Comparison of ENCODE assay signal across 8 cellular contexts in genomic region chr16:57447142-57447962, GRCh38. TPM values are rescaled to one million over a fixed set of nuclear protein-coding genes. Genes with fewer than 3 reads are reported as not detected.
DNase-seq lines count a peak whose midpoint lies in the region; ATAC-seq and TF ChIP-seq lines count a peak whose summit lies in the region.

Gene CIAPIN1, minus strand, starts transcription at chr16:57447385. Its CDS starts 6,457 bp downstream, at chr16:57440928.
Gene COQ9, plus strand, starts transcription at chr16:57447479. Its CDS starts 27 bp downstream, at chr16:57447506.

- TF ChIP-seq CTCF in LNCaP clone FGC (IDR thresholded peaks at IDR 0.05; ENCODE audit: control insufficient read depth, extremely low read depth, insufficient read depth) (no peak), RWPE1 (conservative IDR thresholded peaks at IDR 0.05; ENCODE audit: low read depth) (no peak), fibroblast of mammary gland (conservative IDR thresholded peaks at IDR 0.05; ENCODE audit: control insufficient read depth, insufficient read depth, low read depth, low read length) (no peak), natural killer cell (IDR thresholded peaks at IDR 0.05) (no peak)

- peak within 1 kb of the TSS; percentile 84 for H3K27ac ChIP-seq in RWPE1

- H3K4me3 ChIP-seq in LNCaP clone FGC (ENCODE audit: low read depth, low read length) (peak within 1 kb of the TSS; percentile 96), fibroblast of mammary gland (ENCODE audit: control insufficient read depth, low read depth, low read length) (peak within 1 kb of the TSS; percentile 75)

- H3K4me1 Mint-ChIP-seq in activated T-helper 17 cell treated with anti-CD3 and anti-CD28 coated beads, Interleukin-2, amount 50 U/mL, for 72 hours, result peaks cover 6% of the 10 kb centered on the region
- H3K4me1 Mint-ChIP-seq in natural killer cell, result peaks cover 10 to 20% of the 10 kb centered on the region in 2 donors

- intact Hi-C loops in natural killer cell (cut with micrococcal nuclease), result loop anchor here (1.0 kb wide), 2 partner anchors 15 to 288 kb away; partner anchors contain the start of genes KATNB1 and POLR2C

- peak; percentile 93 for DNase-seq in EH (ENCODE audit: low read depth)
- peak; percentile 48 for DNase-seq in GOT3 (lab: John Stamatoyannopoulos, UW)
- peak; percentile 74 for DNase-seq in LNCaP clone FGC (ENCODE audit: low read depth)
- DNase-seq in RWPE1 (ENCODE audit: low spot score), result peak; percentile 93
- DNase-seq in fibroblast of mammary gland (ENCODE audit: low read depth), result peak; percentile 90
- peak; percentile 87 for DNase-seq in natural killer cell
- peak; percentile 80 to 94 (median 88) for DNase-seq in stimulated activated naive CD4-positive, alpha-beta T cell (lab: John Stamatoyannopoulos, UW)

- peak within 1 kb of the TSS; percentile 91 for H3K27ac Mint-ChIP-seq in activated T-helper 17 cell treated with anti-CD3 and anti-CD28 coated beads, Interleukin-2, amount 50 U/mL, for 72 hours
- H3K27ac Mint-ChIP-seq in natural killer cell, result peak within 1 kb of the TSS; percentile 77 to 89

- POLR2A ChIA-PET in RWPE1 (lab: Yijun Ruan, JAX; ENCODE audit: low non-redundant PET), result interaction anchor here (0.6 to 1.0 kb wide), 4 partner anchors 16 to 340 kb away, joined by 3 read pairs; no protein-coding TSS in a partner anchor

- peak within 1 kb of the TSS; percentile 90 for H3K4me3 Mint-ChIP-seq in activated T-helper 17 cell treated with anti-CD3 and anti-CD28 coated beads, Interleukin-2, amount 50 U/mL, for 72 hours
- peak within 1 kb of the TSS; percentile 90 for H3K4me3 Mint-ChIP-seq in natural killer cell

- H3K9me3 Mint-ChIP-seq in activated T-helper 17 cell treated with anti-CD3 and anti-CD28 coated beads, Interleukin-2, amount 50 U/mL, for 72 hours, result no peaks in the 10 kb centered on the region
- no peaks in the 10 kb centered on the region for H3K9me3 Mint-ChIP-seq in natural killer cell

- no peaks in the 10 kb centered on the region for H3K27me3 Mint-ChIP-seq in activated T-helper 17 cell treated with anti-CD3 and anti-CD28 coated beads, Interleukin-2, amount 50 U/mL, for 72 hours
- no peaks in the 10 kb centered on the region for H3K27me3 Mint-ChIP-seq in natural killer cell (ENCODE audit: low read depth in 2 of 2)

- peaks cover 15% of the 10 kb centered on the region for H3K36me3 Mint-ChIP-seq in activated T-helper 17 cell treated with anti-CD3 and anti-CD28 coated beads, Interleukin-2, amount 50 U/mL, for 72 hours (ENCODE audit: low read depth)
- no peaks in the 10 kb centered on the region for H3K36me3 Mint-ChIP-seq in natural killer cell

- ATAC-seq in activated T-helper 17 cell treated with anti-CD3 and anti-CD28 coated beads, Interleukin-2, amount 50 U/mL, for 72 hours (replicated peaks), result peak; percentile 100
- peak; percentile 98 to 99 (median 99) for ATAC-seq in natural killer cell

- CTCF ChIA-PET in RWPE1 (lab: Yijun Ruan, JAX), result interaction anchor here (0.5 to 2.8 kb wide), 6 partner anchors 13 to 1228 kb away, joined by 3 to 14 read pairs (median 6); partner anchors contain the start of gene POLR2C

RNA-seq across cellular contexts. Expression of gene CIAPIN1, which starts in this region (rescaled TPM):
- 10 to 100 TPM; 30.8 to 52.8 TPM for total RNA-seq in activated T-helper 17 cell treated with anti-CD3 and anti-CD28 coated beads, Interleukin-2, amount 50 U/mL, for 72 hours
- total RNA-seq in natural killer cell, result 10 to 100 TPM; 41.1 to 48.8 (median 42.9) TPM

RNA-seq across cellular contexts. Expression of gene COQ9, which starts in this region (rescaled TPM):
- total RNA-seq in activated T-helper 17 cell treated with anti-CD3 and anti-CD28 coated beads, Interleukin-2, amount 50 U/mL, for 72 hours, result 10 to 100 TPM; 28.2 to 36.4 TPM
- total RNA-seq in natural killer cell, result 10 to 100 TPM; 16.9 to 30.2 (median 18.3) TPM

Comparison
In these comparisons a context has a peak if more than half of its experiments do, and no peak if none do; other contexts are left out.
1. Peak in every context shown above with its lines: DNase-seq, ATAC-seq, H3K4me3 ChIP-seq and H3K27ac ChIP-seq.